Comparison of ENCODE assay signal across 12 cellular contexts in the genomic region with DNA sequence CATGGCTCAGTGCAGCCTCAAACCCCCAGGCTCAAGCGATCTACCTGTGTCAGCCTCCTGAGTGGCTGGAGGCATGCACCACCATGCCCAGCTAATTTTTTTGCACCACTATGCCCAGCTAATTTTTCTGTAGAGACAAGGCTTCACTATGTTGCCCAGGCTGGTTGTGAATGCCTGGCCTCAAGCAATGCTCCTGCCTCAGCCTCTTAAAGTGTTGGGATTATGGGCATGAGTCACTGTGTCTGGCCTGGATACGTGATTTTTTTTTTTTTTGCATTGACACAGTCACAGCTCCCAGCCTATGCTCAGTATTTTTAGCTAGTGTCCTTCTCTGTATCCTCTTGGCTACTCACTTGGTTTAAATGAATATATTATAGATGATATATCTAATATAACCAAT.
DNase-seq lines count a peak whose midpoint lies in the region; ATAC-seq, FAIRE-seq and TF ChIP-seq lines count a peak whose summit lies in the region.
"Had no signal": no experiment of that assay in that cellular context is flagged by ENCODE, and none has a peak within 500 bp of the region (broad histone marks: within the 10 kb centered on the region; RNA-seq: fewer than 3 reads in every experiment).

No MANE protein-coding gene starts in this region.

- H3K4ac ChIP-seq in IMR-90 (ENCODE audit: low read depth, low read length) = no peak overlapping the region

- no TSS peak for BruUV-seq in IMR-90 (replicated peaks; lab: Mats Ljungman, UMichigan)

- ATAC-seq in IMR-90 (ENCODE audit: low read depth) (peak; percentile 70), HG03196 (IDR thresholded peaks at IDR 0.05; ENCODE audit: unreplicated experiment) (no peak)
- ATAC-seq: activated CD4-positive, alpha-beta T cell treated with anti-CD3 and anti-CD28 coated beads for 36 hours had no signal

- H4K20me1 ChIP-seq in IMR-90 (ENCODE audit: insufficient read depth, low read length) = no peaks in the 10 kb centered on the region
- H4K20me1 ChIP-seq: BLaER1 had no signal

- H3K36me3 ChIP-seq in IMR-90 (ENCODE audit: control insufficient read depth, insufficient read depth, low read length) (no peaks in the 10 kb centered on the region), bronchial epithelial cell (ENCODE audit: control insufficient read depth, insufficient read depth, low read length) (no peaks in the 10 kb centered on the region), transverse colon (no peaks in the 10 kb centered on the region), spleen (no peaks in the 10 kb centered on the region), vagina (no peaks in the 10 kb centered on the region)
- H3K36me3 ChIP-seq: BLaER1 had no signal

- no peak overlapping the region for H4K5ac ChIP-seq in IMR-90 (ENCODE audit: low read depth, low read length)

- H2AFZ ChIP-seq in IMR-90 (replicated peaks; ENCODE audit: low read length, poor library complexity) = no peak overlapping the region

- DNase-seq in AG08395 (ENCODE audit: low spot score) (peak; percentile 46), IMR-90 (peak; percentile 35), bronchial epithelial cell (ENCODE audit: low read depth) (peak; percentile 83), iris pigment epithelial cell (ENCODE audit: low read depth) (peak; percentile 57), transverse colon (no peak), spleen (no peak), vagina (ENCODE audit: extremely low spot score in 2 of 2) (no peak)
- DNase-seq: activated CD4-positive, alpha-beta T cell treated with anti-CD3 and anti-CD28 coated beads for 36 hours; NCI-H774; stimulated activated CD4-positive, alpha-beta T cell treated with anti-CD3 and anti-CD28 coated beads, Interleukin-1b, Interleukin-23, amount 100 ng/mL, for 48 hours had no signal

- no peak overlapping the region for H2BK5ac ChIP-seq in IMR-90 (ENCODE audit: low read depth, low read length, poor library complexity, severe bottlenecking)

- no peaks in the 10 kb centered on the region for H3K79me1 ChIP-seq in IMR-90 (ENCODE audit: low read depth in 1 of 2, low read length in 2 of 2)

- H3K23ac ChIP-seq in IMR-90 (ENCODE audit: low read depth, low read length) = no peak overlapping the region

- H3K4me2 ChIP-seq in IMR-90 (ENCODE audit: low read depth, low read length) = no peak overlapping the region
- H3K4me2 ChIP-seq: BLaER1 had no signal

- TF ChIP-seq RAD21 in IMR-90 (IDR thresholded peaks at IDR 0.05; ENCODE audit: low read length) = no peak

- H2BK20ac ChIP-seq in IMR-90 (ENCODE audit: low read depth, low read length) = no peak overlapping the region

- WGBS in IMR-90 (ENCODE audit: extremely low coverage in 2 of 2, insufficient read length in 1 of 2), 2 experiments = 100% methylated on average over 1 of the region's 2 CpGs; no CpG with 5 or more reads in 1 of the 2 experiments
- WGBS in transverse colon (ENCODE audit: low coverage in 1 of 2), 2 donors = 0 to 61% methylated on average over 1 to 2 of the region's 2 CpGs
- WGBS in spleen, 5 donors = 80 to 92% (median 85%) methylated on average over 2 of the region's 2 CpGs

- FAIRE-seq in bronchial epithelial cell (lab: Jason Lieb, UNC) = no peak

- in situ Hi-C loops in IMR-90 (cut with MboI; ENCODE audit: low sequenced_read_pairs) (no loop called here), transverse colon (cut with MboI; ENCODE audit: low pct_ligation_motif_present in 1 of 4, low pct_unique_long_range_greater_than_20kb in 1 of 4, low sequenced_read_pairs in 3 of 4) (no loop called here)

- H3K27ac ChIP-seq in IMR-90 (ENCODE audit: insufficient read depth, low read length) = no peak overlapping the region
- H3K27ac ChIP-seq in transverse colon = no peak overlapping the region
- H3K27ac ChIP-seq in spleen = no peak overlapping the region
- no peak overlapping the region for H3K27ac ChIP-seq in vagina
- H3K27ac ChIP-seq: BLaER1 had no signal

- H4K8ac ChIP-seq in IMR-90 (ENCODE audit: low read depth in 2 of 2, low read length in 2 of 2) = no peak overlapping the region

- intact Hi-C loops in IMR-90 (cut with micrococcal nuclease) = no loop called here
- intact Hi-C loops in transverse colon (cut with DNase I; ENCODE audit: low total_unique reads) = no loop called here
- intact Hi-C loops in spleen (cut with DNase I; ENCODE audit: low total_unique reads) = no loop called here
- intact Hi-C loops in vagina (cut with DNase I) = no loop called here

- no peak for TF ChIP-seq EP300 in transverse colon (IDR thresholded peaks at IDR 0.05; ENCODE audit: low read depth)

- no peaks in the 10 kb centered on the region for H3K9me3 ChIP-seq in IMR-90 (ENCODE audit: control insufficient read depth, insufficient read depth, low read length)
- H3K9me3 ChIP-seq in transverse colon = no peaks in the 10 kb centered on the region
- peaks cover 0 to 14% (median 8%) of the 10 kb centered on the region in 8 donors for H3K9me3 ChIP-seq in spleen
- H3K9me3 ChIP-seq in vagina = no peaks in the 10 kb centered on the region

- no peaks in the 10 kb centered on the region for H3K9me1 ChIP-seq in IMR-90 (ENCODE audit: insufficient read depth, low read length)

- no peak overlapping the region for H2BK120ac ChIP-seq in IMR-90 (ENCODE audit: low read depth, low read length)

- no peak overlapping the region for H2AK5ac ChIP-seq in IMR-90 (ENCODE audit: low read depth, low read length)

- H2AK9ac ChIP-seq in IMR-90 (replicated peaks; ENCODE audit: low read depth, low read length, poor library complexity) = no peak overlapping the region

- H4K91ac ChIP-seq in IMR-90 (ENCODE audit: insufficient read depth, low read depth, low read length) = no peak overlapping the region

- no peak overlapping the region for H3K18ac ChIP-seq in IMR-90 (ENCODE audit: low read depth, low read length)

- no peaks in the 10 kb centered on the region for H3K4me1 ChIP-seq in IMR-90 (ENCODE audit: control insufficient read depth, insufficient read depth, low read length)
- no peaks in the 10 kb centered on the region for H3K4me1 ChIP-seq in transverse colon
- H3K4me1 ChIP-seq in spleen = peaks cover 0 to 11% (median 0%) of the 10 kb centered on the region in 6 donors
- H3K4me1 ChIP-seq in vagina = no peaks in the 10 kb centered on the region

- H3K4me3 ChIP-seq in IMR-90 (ENCODE audit: insufficient read depth, low read depth, low read length) (no peak overlapping the region), bronchial epithelial cell (ENCODE audit: low read depth, low read length) (no peak overlapping the region), transverse colon (no peak overlapping the region), spleen (no peak overlapping the region), vagina (no peak overlapping the region)
- H3K4me3 ChIP-seq: BLaER1 had no signal

- H3K9ac ChIP-seq in IMR-90 (ENCODE audit: low read depth, low read length) = no peak overlapping the region
- H3K9ac ChIP-seq: BLaER1 had no signal

- dilution Hi-C loops in IMR-90 (cut with HindIII; ENCODE audit: low sequenced_read_pairs, unreplicated experiment) = no loop called here

- CTCF ChIA-PET in IMR-90 (lab: Yijun Ruan, JAX) = interaction anchor here (0.6 kb wide), 1 partner anchor 39 kb away, joined by 3 read pairs; no protein-coding TSS in a partner anchor

- H3K27me3 ChIP-seq in IMR-90 (ENCODE audit: control insufficient read depth, insufficient read depth, low read length) = peaks cover 13% of the 10 kb centered on the region
- peaks cover 2% of the 10 kb centered on the region for H3K27me3 ChIP-seq in bronchial epithelial cell (ENCODE audit: control insufficient read depth, insufficient read depth, low read length)
- H3K27me3 ChIP-seq in transverse colon = no peaks in the 10 kb centered on the region
- peaks cover 0 to 4% (median 0%) of the 10 kb centered on the region in 7 donors for H3K27me3 ChIP-seq in spleen (replicated peaks in 1 of 7)
- H3K27me3 ChIP-seq in vagina = no peaks in the 10 kb centered on the region
- H3K27me3 ChIP-seq: BLaER1 had no signal

- H3K56ac ChIP-seq in IMR-90 (ENCODE audit: extremely low read depth, insufficient read depth, low read length) = no peak overlapping the region

- no peak for TF ChIP-seq CTCF in IMR-90 (conservative IDR thresholded peaks at IDR 0.05; ENCODE audit: low read depth, low read length)
- no peak for TF ChIP-seq CTCF in bronchial epithelial cell (IDR thresholded peaks at IDR 0.05; ENCODE audit: insufficient read depth, low read length, severe bottlenecking)
- TF ChIP-seq CTCF in transverse colon (IDR thresholded peaks at IDR 0.05) = no peak
- no peak for TF ChIP-seq CTCF in spleen (IDR thresholded peaks at IDR 0.05 in 8 of 11, conservative IDR thresholded peaks at IDR 0.05 in 3 of 11)
- no peak for TF ChIP-seq CTCF in vagina (IDR thresholded peaks at IDR 0.05)

- H3K14ac ChIP-seq in IMR-90 (replicated peaks; ENCODE audit: low read depth, low read length) = no peak overlapping the region

- TF ChIP-seq POLR2A in IMR-90 (IDR thresholded peaks at IDR 0.05; ENCODE audit: low read depth, low read length) (no peak), transverse colon (IDR thresholded peaks at IDR 0.05) (no peak), spleen (IDR thresholded peaks at IDR 0.05) (no peak), vagina (IDR thresholded peaks at IDR 0.05) (no peak)

- no peak overlapping the region for H2BK15ac ChIP-seq in IMR-90 (ENCODE audit: low read depth, low read length)

- POLR2A ChIA-PET in IMR-90 (lab: Charles Lee; ENCODE audit: unreplicated experiment) = no interaction called here

TF ChIP-seq in IMR-90, 13 proteins besides CTCF, POLR2A, EP300 and RAD21:
- TF ChIP-seq RFX5 (IDR thresholded peaks at IDR 0.05; ENCODE audit: low read depth, low read length) = no peak
- TF ChIP-seq RCOR1 (IDR thresholded peaks at IDR 0.05; ENCODE audit: insufficient replicate concordance, low read length) = no peak
- TF ChIP-seq BHLHE40 (IDR thresholded peaks at IDR 0.05; ENCODE audit: low read depth, low read length) = no peak
- TF ChIP-seq NFE2L2 (IDR thresholded peaks at IDR 0.05; ENCODE audit: low read depth, low read length) = no peak
- TF ChIP-seq, protein P1, sequence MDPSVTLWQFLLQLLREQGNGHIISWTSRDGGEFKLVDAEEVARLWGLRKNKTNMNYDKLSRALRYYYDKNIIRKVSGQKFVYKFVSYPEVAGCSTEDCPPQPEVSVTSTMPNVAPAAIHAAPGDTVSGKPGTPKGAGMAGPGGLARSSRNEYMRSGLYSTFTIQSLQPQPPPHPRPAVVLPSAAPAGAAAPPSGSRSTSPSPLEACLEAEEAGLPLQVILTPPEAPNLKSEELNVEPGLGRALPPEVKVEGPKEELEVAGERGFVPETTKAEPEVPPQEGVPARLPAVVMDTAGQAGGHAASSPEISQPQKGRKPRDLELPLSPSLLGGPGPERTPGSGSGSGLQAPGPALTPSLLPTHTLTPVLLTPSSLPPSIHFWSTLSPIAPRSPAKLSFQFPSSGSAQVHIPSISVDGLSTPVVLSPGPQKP (IDR thresholded peaks at IDR 0.05; ENCODE audit: borderline replicate concordance, low read depth, low read length) = no peak
- no peak for TF ChIP-seq CHD1 (IDR thresholded peaks at IDR 0.05; ENCODE audit: low read depth, low read length)
- no peak for TF ChIP-seq MAZ (IDR thresholded peaks at IDR 0.05; ENCODE audit: borderline replicate concordance, low read depth, low read length)
- no peak for TF ChIP-seq FOS (IDR thresholded peaks at IDR 0.05; ENCODE audit: low read depth, low read length)
- no peak for TF ChIP-seq MAFK (IDR thresholded peaks at IDR 0.05; ENCODE audit: low read depth, low read length)
- TF ChIP-seq CEBPB (IDR thresholded peaks at IDR 0.05; ENCODE audit: low read depth, low read length) = no peak

Comparison
In these comparisons a context has a peak if more than half of its experiments do, and no peak if none do; other contexts are left out.
1. DNase-seq: peak in AG08395 (single experiment), IMR-90 (single experiment), bronchial epithelial cell (single experiment) and iris pigment epithelial cell (single experiment); none in transverse colon (single experiment), spleen (single experiment) and vagina (0 of 2).